In genomic region chr1:228325267-228325666, GRCh38 we compare ENCODE assay signal across 10 cellular contexts.
"Had no signal": no experiment of that assay in that cellular context is flagged by ENCODE, and none has a peak within 500 bp of the region (broad histone marks: within the 10 kb centered on the region; RNA-seq: fewer than 3 reads in every experiment).

No MANE protein-coding gene starts in this region.

- H3K4me3 ChIP-seq: GM23248, GM23338, HAP-1 had no signal

- DNase-seq: GM23248, GOT3, H7, H9, HCEC 1CT, HFFc6 had no signal

- H3K27ac ChIP-seq: GM23248 had no signal

- H3K9me3 ChIP-seq: HAP-1 had no signal

- FAIRE-seq: H1, H54 had no signal

- H3K36me3 ChIP-seq: HAP-1 had no signal

- H3K4me1 ChIP-seq: HAP-1 had no signal
